8 cellular contexts compared by ENCODE assay signal in the genomic region with DNA sequence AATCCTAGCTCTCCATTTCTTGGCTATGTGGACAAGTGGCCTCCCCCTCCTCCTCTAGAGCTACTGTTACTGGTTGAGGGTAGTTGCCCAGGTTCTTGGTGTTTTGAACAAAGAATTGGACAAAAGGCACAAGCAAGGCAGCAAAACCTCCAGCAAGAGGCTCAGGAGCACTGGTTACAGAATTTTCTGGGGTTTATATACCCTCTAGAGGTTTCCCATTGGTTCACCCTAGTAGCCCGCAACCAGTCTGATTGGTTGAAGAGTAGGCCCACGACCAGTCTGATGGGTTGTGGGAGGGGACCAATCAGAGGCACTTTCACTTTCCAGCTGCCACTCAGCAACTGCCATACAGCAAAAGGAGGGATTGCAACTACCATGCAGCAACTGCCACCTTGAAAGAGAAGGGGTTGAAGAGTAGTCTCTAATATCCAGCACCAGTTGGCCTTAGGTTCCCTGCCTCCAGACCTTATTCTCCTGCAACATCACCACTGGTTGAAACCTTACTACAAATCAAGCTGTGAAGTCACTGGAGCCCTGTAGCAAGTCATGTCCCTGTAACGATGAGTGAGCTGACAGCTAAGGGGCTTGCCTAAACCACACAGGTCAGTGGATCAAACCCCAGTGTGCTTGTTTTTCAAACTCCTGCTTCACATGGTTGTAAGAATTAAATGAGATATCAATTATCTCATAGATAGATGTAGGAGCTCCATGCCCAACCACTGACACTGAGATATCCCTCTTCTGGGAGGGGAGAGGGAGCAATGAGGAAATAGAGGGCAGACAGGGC. TPM values are rescaled to one million over a fixed set of nuclear protein-coding genes. Genes with fewer than 3 reads are reported as not detected.
DNase-seq lines count a peak whose midpoint lies in the region; ATAC-seq, FAIRE-seq and TF ChIP-seq lines count a peak whose summit lies in the region.

No MANE protein-coding gene starts in this region.

- POLR2A ChIA-PET in CD4-positive, alpha-beta memory T cell (lab: Charles Lee; ENCODE audit: partially characterized antibody): no interaction called here
- POLR2A ChIA-PET in endothelial cell of umbilical vein (lab: Charles Lee): no interaction called here

- no peaks in the 10 kb centered on the region for H3K27me3 Mint-ChIP-seq in CD4-positive, alpha-beta memory T cell

- H4K20me1 ChIP-seq in endothelial cell of umbilical vein (replicated peaks; ENCODE audit: control insufficient read depth, extremely low read depth, insufficient read depth, low read length): no peaks in the 10 kb centered on the region

- no peak overlapping the region for H3K27ac ChIP-seq in CD4-positive, alpha-beta memory T cell (ENCODE audit: low read depth, low read length)
- H3K27ac ChIP-seq in endothelial cell of umbilical vein (ENCODE audit: insufficient read depth, low read depth, low read length): no peak overlapping the region

- no peaks in the 10 kb centered on the region for H3K9me1 ChIP-seq in endothelial cell of umbilical vein (replicated peaks; ENCODE audit: control insufficient read depth, extremely low read depth, insufficient read depth, low read length)

- BruUV-seq in endothelial cell of umbilical vein (replicated peaks; lab: Mats Ljungman, UMichigan): no TSS peak

- DNase-seq in CD4-positive, alpha-beta memory T cell: peak in 3 of 5 donors; percentile 19 to 50 (median 30)
- DNase-seq in GM18507 (ENCODE audit: extremely low spot score, insufficient read length, low read depth): no peak
- peak; percentile 33 for DNase-seq in NOMO-1 treated with dmso at 0.1 percent for 144 hours (lab: John Stamatoyannopoulos, UW; ENCODE audit: unreplicated experiment)
- DNase-seq in endothelial cell of umbilical vein (ENCODE audit: low read depth, low spot score): peak; percentile 30
- DNase-seq in NCI-H1092 treated with DMSO at 0.1 percent for 48 hours (lab: John Stamatoyannopoulos, UW): no peak
- no peak for DNase-seq in retina

- intact Hi-C loops in CD4-positive, alpha-beta memory T cell (cut with micrococcal nuclease): no loop called here
- intact Hi-C loops in endothelial cell of umbilical vein (cut with micrococcal nuclease): no loop called here

- peak overlapping the region in 3 of 7 donors; percentile 18 to 96 (median 30) for H3K27ac Mint-ChIP-seq in CD4-positive, alpha-beta memory T cell

- peaks cover 6 to 41% (median 15%) of the 10 kb centered on the region in 4 donors for H3K4me1 Mint-ChIP-seq in CD4-positive, alpha-beta memory T cell

- TF ChIP-seq POLR2A in endothelial cell of umbilical vein (IDR thresholded peaks at IDR 0.05; ENCODE audit: low read depth, low read length): no peak

- no peak overlapping the region for H2AFZ ChIP-seq in endothelial cell of umbilical vein (ENCODE audit: low read depth, low read length)

- peaks cover 0 to 5% of the 10 kb centered on the region in 2 donors for H3K36me3 Mint-ChIP-seq in CD4-positive, alpha-beta memory T cell

- H3K27me3 ChIP-seq in CD4-positive, alpha-beta memory T cell (ENCODE audit: insufficient read depth, low read length): no peaks in the 10 kb centered on the region
- no peaks in the 10 kb centered on the region for H3K27me3 ChIP-seq in endothelial cell of umbilical vein (ENCODE audit: control insufficient read depth in 2 of 2, insufficient read depth in 2 of 2, low read length in 2 of 2)

- peak overlapping the region in 2 of 8 donors; percentile 46 to 53 for H3K4me3 Mint-ChIP-seq in CD4-positive, alpha-beta memory T cell

- no peak for ATAC-seq in HG02840 (IDR thresholded peaks at IDR 0.05; ENCODE audit: low FRiP score, unreplicated experiment)
- no peak for ATAC-seq in GM21619 (IDR thresholded peaks at IDR 0.05; ENCODE audit: unreplicated experiment)

- H3K4me1 ChIP-seq in CD4-positive, alpha-beta memory T cell (ENCODE audit: insufficient read depth, low read length): peaks cover 25% of the 10 kb centered on the region
- peaks cover 16% of the 10 kb centered on the region for H3K4me1 ChIP-seq in endothelial cell of umbilical vein (ENCODE audit: control insufficient read depth, extremely low read depth, insufficient read depth, low read length)

- H3K79me2 ChIP-seq in endothelial cell of umbilical vein (ENCODE audit: control insufficient read depth, insufficient read depth, low read length): peaks cover 20% of the 10 kb centered on the region

- dilution Hi-C loops in endothelial cell of umbilical vein (cut with MboI; ENCODE audit: extremely low pct_ligation_motif_present, low sequenced_read_pairs): no loop called here

- FAIRE-seq in GM18507 (lab: Jason Lieb, UNC) (peak; percentile 18), endothelial cell of umbilical vein (lab: Jason Lieb, UNC) (peak; percentile 44)

- no peak overlapping the region for H3K9ac ChIP-seq in endothelial cell of umbilical vein (replicated peaks; ENCODE audit: extremely low read depth, insufficient read depth, low read length)

- no peaks in the 10 kb centered on the region for H3K9me3 Mint-ChIP-seq in CD4-positive, alpha-beta memory T cell

- CTCF ChIA-PET in CD4-positive, alpha-beta memory T cell (lab: Charles Lee; ENCODE audit: partially characterized antibody): interaction anchor here (0.6 to 1.8 kb wide), 3 partner anchors 155 to 169 kb away, joined by 3 to 6 read pairs (median 4); no protein-coding TSS in a partner anchor
- CTCF ChIA-PET in endothelial cell of umbilical vein (lab: Charles Lee): interaction anchor here (0.7 to 3.8 kb wide), 3 partner anchors 23 to 168 kb away, joined by 3 to 122 read pairs (median 3); no protein-coding TSS in a partner anchor

- TF ChIP-seq CTCF in endothelial cell of umbilical vein (IDR thresholded peaks at IDR 0.05; ENCODE audit: extremely low read depth in 1 of 2, insufficient read depth in 1 of 2, low read depth in 1 of 2, low read length in 2 of 2): no peak

- no peak overlapping the region for H3K4me2 ChIP-seq in endothelial cell of umbilical vein (ENCODE audit: insufficient read depth, low read length)

- H3K9me3 ChIP-seq in CD4-positive, alpha-beta memory T cell (ENCODE audit: control insufficient read depth in 1 of 2, low read length in 2 of 2): no peaks in the 10 kb centered on the region
- no peaks in the 10 kb centered on the region for H3K9me3 ChIP-seq in endothelial cell of umbilical vein (replicated peaks; ENCODE audit: control insufficient read depth, insufficient read depth, low read length)

- H3K36me3 ChIP-seq in CD4-positive, alpha-beta memory T cell (ENCODE audit: insufficient read depth, low read length): no peaks in the 10 kb centered on the region
- H3K36me3 ChIP-seq in endothelial cell of umbilical vein (ENCODE audit: control insufficient read depth in 2 of 2, extremely low read depth in 1 of 2, insufficient read depth in 2 of 2, low read length in 2 of 2): no peaks in the 10 kb centered on the region

- H3K4me3 ChIP-seq in CD4-positive, alpha-beta memory T cell (ENCODE audit: low read length in 2 of 2): no peak overlapping the region
- no peak overlapping the region for H3K4me3 ChIP-seq in endothelial cell of umbilical vein (replicated peaks in 1 of 3; ENCODE audit: insufficient read depth in 1 of 3, low read depth in 1 of 3, low read length in 3 of 3)

TF ChIP-seq in endothelial cell of umbilical vein, 7 proteins besides CTCF, POLR2A, EP300 and RAD21:
- TF ChIP-seq GATA2 (IDR thresholded peaks at IDR 0.05; ENCODE audit: insufficient read depth, insufficient read length, low read depth, low read length): no peak
- TF ChIP-seq EZH2 (IDR thresholded peaks at IDR 0.05; ENCODE audit: borderline replicate concordance, low read depth, low read length, severe bottlenecking): no peak
- TF ChIP-seq JUN (IDR thresholded peaks at IDR 0.05; ENCODE audit: borderline replicate concordance, insufficient read depth, insufficient read length, low read depth): no peak
- TF ChIP-seq POLR2AphosphoS5 (IDR thresholded peaks at IDR 0.05; ENCODE audit: insufficient read depth, low read depth, low read length): no peak
- TF ChIP-seq MYC (IDR thresholded peaks at IDR 0.05; ENCODE audit: low read depth, low read length): no peak
- TF ChIP-seq FOS (IDR thresholded peaks at IDR 0.05; ENCODE audit: borderline replicate concordance, insufficient read depth, low read length): no peak
- TF ChIP-seq, protein P1, sequence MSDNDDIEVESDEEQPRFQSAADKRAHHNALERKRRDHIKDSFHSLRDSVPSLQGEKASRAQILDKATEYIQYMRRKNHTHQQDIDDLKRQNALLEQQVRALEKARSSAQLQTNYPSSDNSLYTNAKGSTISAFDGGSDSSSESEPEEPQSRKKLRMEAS (IDR thresholded peaks at IDR 0.05; ENCODE audit: insufficient read depth, insufficient read length): no peak

RNA-seq across cellular contexts. Expression of gene C15orf39, which starts 2.9 kb away (rescaled TPM):
- 10 to 100 TPM; 25.9 to 27.0 TPM for total RNA-seq in CD4-positive, alpha-beta memory T cell
- polyA plus RNA-seq in CD4-positive, alpha-beta memory T cell: 1 to 10 TPM in 1 of 2 donors, under 1 TPM in 1; 0.36 to 4.6 TPM
- total RNA-seq in endothelial cell of umbilical vein: 33.6 and 36.1 TPM in 2 replicates
- 13.9 and 14.8 TPM in 2 replicates for polyA plus RNA-seq in endothelial cell of umbilical vein
- 11.0 and 11.6 TPM in 2 replicates for polyA plus RNA-seq in endothelial cell of umbilical vein (2011; cell fraction: cytosol; rRNA removed)
- polyA plus RNA-seq in endothelial cell of umbilical vein (2011; cell fraction: nucleus; rRNA removed): 25.7 and 27.0 TPM in 2 replicates
- 16.2 and 16.7 TPM in 2 replicates for polyA plus RNA-seq in endothelial cell of umbilical vein (2012)
- polyA minus RNA-seq in endothelial cell of umbilical vein: 16.5 and 23.2 TPM in 2 replicates
- polyA minus RNA-seq in endothelial cell of umbilical vein (2011; cell fraction: cytosol; rRNA and poly(A)+ RNA removed): 19.4 TPM
- polyA minus RNA-seq in endothelial cell of umbilical vein (2011; cell fraction: nucleus; rRNA and poly(A)+ RNA removed): 43.2 and 47.6 TPM in 2 replicates

RNA-seq across cellular contexts. Expression of gene GOLGA6C, which starts 59.4 kb away (rescaled TPM):
- total RNA-seq in CD4-positive, alpha-beta memory T cell: not detected
- not detected for polyA plus RNA-seq in CD4-positive, alpha-beta memory T cell
- total RNA-seq in endothelial cell of umbilical vein: not detected in 2 replicates
- not detected in 2 replicates for polyA plus RNA-seq in endothelial cell of umbilical vein
- polyA plus RNA-seq in endothelial cell of umbilical vein (2011; cell fraction: cytosol; rRNA removed): not detected in 2 replicates
- not detected in 2 replicates for polyA plus RNA-seq in endothelial cell of umbilical vein (2011; cell fraction: nucleus; rRNA removed)
- not detected in 2 replicates for polyA plus RNA-seq in endothelial cell of umbilical vein (2012)
- polyA minus RNA-seq in endothelial cell of umbilical vein: not detected in 2 replicates
- not detected for polyA minus RNA-seq in endothelial cell of umbilical vein (2011; cell fraction: cytosol; rRNA and poly(A)+ RNA removed)
- not detected in 2 replicates for polyA minus RNA-seq in endothelial cell of umbilical vein (2011; cell fraction: nucleus; rRNA and poly(A)+ RNA removed)

Comparison
In these comparisons a context has a peak if more than half of its experiments do, and no peak if none do; other contexts are left out.
1. DNase-seq: peak in CD4-positive, alpha-beta memory T cell (3 of 5), NOMO-1 treated with dmso at 0.1 percent for 144 hours (single experiment) and endothelial cell of umbilical vein (single experiment); none in GM18507 (single experiment), NCI-H1092 treated with DMSO at 0.1 percent for 48 hours (single experiment) and retina (single experiment).